Comparison of ENCODE assay signal across 1 cellular context in the genomic region with DNA sequence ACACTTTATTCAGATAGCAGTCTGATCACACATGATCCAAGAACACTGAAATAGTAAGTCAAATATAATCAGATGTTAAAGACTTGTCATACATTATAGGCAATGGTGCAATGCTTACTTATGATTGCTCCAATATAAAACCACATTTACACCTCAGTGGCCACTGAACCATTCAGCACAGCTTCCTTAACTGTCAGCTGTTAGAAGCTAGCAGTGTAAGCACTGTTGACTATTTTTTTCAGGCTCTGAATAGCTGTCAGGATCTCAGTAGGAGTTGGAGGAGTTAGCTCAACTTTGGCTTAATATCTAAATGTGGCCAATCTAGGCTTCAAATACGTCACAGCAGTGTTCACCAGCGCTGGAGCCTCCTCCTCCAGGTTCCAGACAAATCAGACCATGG.
TF ChIP-seq lines count a peak whose summit lies in the region.

No MANE protein-coding gene starts in this region.

TF ChIP-seq in SK-N-SH treated with all-trans-retinoic acid at 6 μM for 48 hours, 23 proteins besides CTCF, POLR2A, EP300 and RAD21 (continued from another document):
- TF ChIP-seq, protein P1, sequence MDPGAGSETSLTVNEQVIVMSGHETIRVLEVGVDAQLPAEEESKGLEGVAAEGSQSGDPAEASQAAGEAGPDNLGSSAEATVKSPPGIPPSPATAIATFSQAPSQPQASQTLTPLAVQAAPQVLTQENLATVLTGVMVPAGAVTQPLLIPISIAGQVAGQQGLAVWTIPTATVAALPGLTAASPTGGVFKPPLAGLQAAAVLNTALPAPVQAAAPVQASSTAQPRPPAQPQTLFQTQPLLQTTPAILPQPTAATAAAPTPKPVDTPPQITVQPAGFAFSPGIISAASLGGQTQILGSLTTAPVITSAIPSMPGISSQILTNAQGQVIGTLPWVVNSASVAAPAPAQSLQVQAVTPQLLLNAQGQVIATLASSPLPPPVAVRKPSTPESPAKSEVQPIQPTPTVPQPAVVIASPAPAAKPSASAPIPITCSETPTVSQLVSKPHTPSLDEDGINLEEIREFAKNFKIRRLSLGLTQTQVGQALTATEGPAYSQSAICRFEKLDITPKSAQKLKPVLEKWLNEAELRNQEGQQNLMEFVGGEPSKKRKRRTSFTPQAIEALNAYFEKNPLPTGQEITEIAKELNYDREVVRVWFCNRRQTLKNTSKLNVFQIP (CRISPR knock-in tag; IDR thresholded peaks at IDR 0.05; ENCODE audit: borderline replicate concordance, low read depth), result no peak
- TF ChIP-seq ARNTL (CRISPR knock-in tag; IDR thresholded peaks at IDR 0.05; ENCODE audit: borderline replicate concordance, low read depth) (no peak), ZNF565 (CRISPR knock-in tag; conservative IDR thresholded peaks at IDR 0.05; ENCODE audit: low read depth) (no peak), ESRRG (CRISPR knock-in tag; IDR thresholded peaks at IDR 0.05) (no peak), OSR1 (CRISPR knock-in tag; IDR thresholded peaks at IDR 0.05) (no peak), ZNF8 (CRISPR knock-in tag; IDR thresholded peaks at IDR 0.05) (no peak)
